8 cellular contexts compared by ENCODE assay signal in the genomic region with DNA sequence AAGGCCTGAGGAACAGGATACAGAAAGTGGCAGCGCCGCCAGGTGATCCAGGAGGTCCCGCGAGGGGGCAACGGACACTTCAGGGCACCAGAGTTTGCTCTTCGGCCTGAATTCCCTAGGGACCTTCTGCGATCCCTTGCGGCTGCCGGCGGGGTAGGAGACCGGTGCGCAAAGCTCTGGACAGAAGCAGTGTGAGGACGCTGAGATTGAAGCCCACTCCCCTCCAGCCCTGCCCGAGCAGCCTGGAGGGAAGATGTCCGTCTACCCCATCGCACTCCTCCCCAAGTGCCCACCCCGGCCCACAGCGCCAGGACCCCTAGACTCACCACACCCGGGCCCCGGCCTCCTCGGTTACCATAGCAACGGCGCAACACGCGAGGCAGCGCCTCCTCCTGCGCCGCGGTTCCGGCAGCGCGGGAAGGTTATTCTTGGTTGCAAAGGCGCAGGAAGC. TPM values are rescaled to one million over a fixed set of nuclear protein-coding genes. Genes with fewer than 3 reads are reported as not detected.
A peak's percentile ranks its signal among the peaks of the same experiment; 100 is the strongest.
DNase-seq lines count a peak whose midpoint lies in the region; ATAC-seq lines count a peak whose summit lies in the region.

A gene with protein sequence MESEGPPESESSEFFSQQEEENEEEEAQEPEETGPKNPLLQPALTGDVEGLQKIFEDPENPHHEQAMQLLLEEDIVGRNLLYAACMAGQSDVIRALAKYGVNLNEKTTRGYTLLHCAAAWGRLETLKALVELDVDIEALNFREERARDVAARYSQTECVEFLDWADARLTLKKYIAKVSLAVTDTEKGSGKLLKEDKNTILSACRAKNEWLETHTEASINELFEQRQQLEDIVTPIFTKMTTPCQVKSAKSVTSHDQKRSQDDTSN (minus strand): TSS at position 361 of the 451 bp plus-strand sequence. CDS start 10,433 bp downstream, outside the sequence.

- intact Hi-C loops in Right ventricle myocardium superior (cut with DNase I) = no loop called here
- intact Hi-C loops in posterior cingulate gyrus (cut with DNase I) = no loop called here

- DNase-seq in AG08395 (ENCODE audit: low spot score) = peak; percentile 27
- DNase-seq in activated T-cell treated with anti-CD3 and anti-CD28 coated beads, Interleukin-2, amount 50 U/mL, for 48 hours = peak; percentile 35 to 42
- DNase-seq in Right ventricle myocardium superior = peak; percentile 57
- peak; percentile 33 to 96 (median 66) for DNase-seq in posterior cingulate gyrus
- DNase-seq in GF-D8 (lab: John Stamatoyannopoulos, UW) = no peak
- DNase-seq in NCI-H748 treated with DMSO at 0.1 percent for 48 hours (lab: John Stamatoyannopoulos, UW) = no peak

- ATAC-seq in HG02759 (IDR thresholded peaks at IDR 0.05; ENCODE audit: unreplicated experiment) = peak; percentile 40
- peak; percentile 22 for ATAC-seq in Right ventricle myocardium superior (ENCODE audit: poor library complexity)
- ATAC-seq in HG03520 (IDR thresholded peaks at IDR 0.05; ENCODE audit: unreplicated experiment) = no peak

RNA-seq across cellular contexts. Expression of the gene that starts here (rescaled TPM):
- total RNA-seq in Right ventricle myocardium superior = 0.24 TPM

Comparison
In these comparisons a context has a peak if more than half of its experiments do, and no peak if none do; other contexts are left out.
1. Peak in DNase-seq and ATAC-seq in Right ventricle myocardium superior; RNA of the gene not detected or under 1 TPM.
2. DNase-seq: peak in AG08395 (single experiment), activated T-cell treated with anti-CD3 and anti-CD28 coated beads, Interleukin-2, amount 50 U/mL, for 48 hours (2 of 2) and posterior cingulate gyrus (10 of 10); none in GF-D8 (single experiment) and NCI-H748 treated with DMSO at 0.1 percent for 48 hours (single experiment).